ENCODE assay signal across 1 cellular context in genomic region chr6:37029249-37029959, GRCh38.
TF ChIP-seq lines count a peak whose summit lies in the region.

No MANE protein-coding gene starts in this region.

TF ChIP-seq in K562, 482 proteins besides CTCF, POLR2A, EP300 and RAD21 (continued from another document and continues in another):
- TF ChIP-seq, protein P1, sequence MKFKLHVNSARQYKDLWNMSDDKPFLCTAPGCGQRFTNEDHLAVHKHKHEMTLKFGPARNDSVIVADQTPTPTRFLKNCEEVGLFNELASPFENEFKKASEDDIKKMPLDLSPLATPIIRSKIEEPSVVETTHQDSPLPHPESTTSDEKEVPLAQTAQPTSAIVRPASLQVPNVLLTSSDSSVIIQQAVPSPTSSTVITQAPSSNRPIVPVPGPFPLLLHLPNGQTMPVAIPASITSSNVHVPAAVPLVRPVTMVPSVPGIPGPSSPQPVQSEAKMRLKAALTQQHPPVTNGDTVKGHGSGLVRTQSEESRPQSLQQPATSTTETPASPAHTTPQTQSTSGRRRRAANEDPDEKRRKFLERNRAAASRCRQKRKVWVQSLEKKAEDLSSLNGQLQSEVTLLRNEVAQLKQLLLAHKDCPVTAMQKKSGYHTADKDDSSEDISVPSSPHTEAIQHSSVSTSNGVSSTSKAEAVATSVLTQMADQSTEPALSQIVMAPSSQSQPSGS (CRISPR knock-in tag; IDR thresholded peaks at IDR 0.05) = no peak
- TF ChIP-seq MAFF (IDR thresholded peaks at IDR 0.05; ENCODE audit: low read length) (peak; percentile 79; the same call in 1 of the 2 replicates), SREBF2 (CRISPR knock-in tag; IDR thresholded peaks at IDR 0.05) (peak; percentile 93; the same call in 1 of the 2 replicates), ZNF282 (CRISPR knock-in tag; IDR thresholded peaks at IDR 0.05) (no peak), ZFP36 (IDR thresholded peaks at IDR 0.05; ENCODE audit: low read depth, low read length, partially characterized antibody) (peak; percentile 69), SMAD4 (CRISPR knock-in tag; conservative IDR thresholded peaks at IDR 0.05) (peak; percentile 90), CTBP1 (IDR thresholded peaks at IDR 0.05; ENCODE audit: borderline replicate concordance) (peak; percentile 100), ARID3A (IDR thresholded peaks at IDR 0.05; ENCODE audit: borderline replicate concordance, low read depth, low read length) (no peak), CHD7 (IDR thresholded peaks at IDR 0.05; ENCODE audit: low read depth, low read length) (no peak), LARP7 (IDR thresholded peaks at IDR 0.05) (no peak), TGIF2 (CRISPR knock-in tag; IDR thresholded peaks at IDR 0.05) (no peak), NFIX (CRISPR knock-in tag; IDR thresholded peaks at IDR 0.05; ENCODE audit: low read depth) (no peak), PTRF (tag; IDR thresholded peaks at IDR 0.05) (no peak), MYNN (IDR thresholded peaks at IDR 0.05) (peak; percentile 91), MYNN (CRISPR knock-in tag; IDR thresholded peaks at IDR 0.05) (no peak), ELF1 (tag; IDR thresholded peaks at IDR 0.05) (no peak), KDM4B (IDR thresholded peaks at IDR 0.05; ENCODE audit: borderline replicate concordance in 2 of 2, low read depth in 1 of 2) (peak in 1 of 2 experiments; percentile 81; a peak in 1 of 4 replicates), CEBPB (tag; IDR thresholded peaks at IDR 0.05) (no peak), BRD9 (IDR thresholded peaks at IDR 0.05; ENCODE audit: low read depth, partially characterized antibody) (peak; percentile 79), SAP30 (IDR thresholded peaks at IDR 0.05; ENCODE audit: borderline replicate concordance, insufficient read depth, low read depth, low read length, poor library complexity, severe bottlenecking) (no peak), THAP12 (CRISPR knock-in tag; IDR thresholded peaks at IDR 0.05) (peak; percentile 79; the same call in 1 of the 2 replicates), STAT5B (CRISPR knock-in tag; IDR thresholded peaks at IDR 0.05) (no peak), ZFP30 (CRISPR knock-in tag; IDR thresholded peaks at IDR 0.05; ENCODE audit: borderline replicate concordance) (no peak), MTA2 (IDR thresholded peaks at IDR 0.05; ENCODE audit: low read depth) (0 out of 2 replicates have a peak, but pooled peaks have one; percentile 24), ZNF140 (CRISPR knock-in tag; IDR thresholded peaks at IDR 0.05) (no peak), CBX3 (IDR thresholded peaks at IDR 0.05; ENCODE audit: borderline replicate concordance in 1 of 2, low read length in 2 of 2) (peak in 1 of 2 experiments; percentile 93; a peak in 1 of 3 replicates), ZNF408 (CRISPR knock-in tag; IDR thresholded peaks at IDR 0.05; ENCODE audit: low read depth) (no peak), KDM1A (IDR thresholded peaks at IDR 0.05) (peak; percentile 80 to 84), EHMT2 (IDR thresholded peaks at IDR 0.05) (0 out of 2 replicates have a peak, but pooled peaks have one; percentile 42), CC2D1A (IDR thresholded peaks at IDR 0.05) (peak; percentile 95), CBX8 (IDR thresholded peaks at IDR 0.05; ENCODE audit: borderline replicate concordance, extremely low read depth, low read depth, low read length, poor library complexity, severe bottlenecking) (no peak), PHB (CRISPR knock-in tag; IDR thresholded peaks at IDR 0.05) (no peak), HNRNPK (IDR thresholded peaks at IDR 0.05; ENCODE audit: low read depth, low read length, poor library complexity, severe bottlenecking) (no peak), JUNB (CRISPR knock-in tag; conservative IDR thresholded peaks at IDR 0.05) (peak; percentile 68; the same call in 1 of the 2 replicates), ZNF41 (CRISPR knock-in tag; conservative IDR thresholded peaks at IDR 0.05) (0 out of 2 replicates have a peak, but pooled peaks have one; percentile 5), NCOA2 (IDR thresholded peaks at IDR 0.05; ENCODE audit: partially characterized antibody in 2 of 2) (no peak), IRF2 (CRISPR knock-in tag; IDR thresholded peaks at IDR 0.05) (no peak), DDX20 (tag; IDR thresholded peaks at IDR 0.05; ENCODE audit: low read depth) (no peak), SMAD1 (IDR thresholded peaks at IDR 0.05; ENCODE audit: low read depth, low read length, partially characterized antibody) (peak; percentile 30), ZBTB7A (IDR thresholded peaks at IDR 0.05; ENCODE audit: borderline replicate concordance, control insufficient read depth, low read depth, low read length) (peak; percentile 54; the same call in 1 of the 2 replicates), MECOM (CRISPR knock-in tag; IDR thresholded peaks at IDR 0.05) (no peak)
- TF ChIP-seq, protein P2, sequence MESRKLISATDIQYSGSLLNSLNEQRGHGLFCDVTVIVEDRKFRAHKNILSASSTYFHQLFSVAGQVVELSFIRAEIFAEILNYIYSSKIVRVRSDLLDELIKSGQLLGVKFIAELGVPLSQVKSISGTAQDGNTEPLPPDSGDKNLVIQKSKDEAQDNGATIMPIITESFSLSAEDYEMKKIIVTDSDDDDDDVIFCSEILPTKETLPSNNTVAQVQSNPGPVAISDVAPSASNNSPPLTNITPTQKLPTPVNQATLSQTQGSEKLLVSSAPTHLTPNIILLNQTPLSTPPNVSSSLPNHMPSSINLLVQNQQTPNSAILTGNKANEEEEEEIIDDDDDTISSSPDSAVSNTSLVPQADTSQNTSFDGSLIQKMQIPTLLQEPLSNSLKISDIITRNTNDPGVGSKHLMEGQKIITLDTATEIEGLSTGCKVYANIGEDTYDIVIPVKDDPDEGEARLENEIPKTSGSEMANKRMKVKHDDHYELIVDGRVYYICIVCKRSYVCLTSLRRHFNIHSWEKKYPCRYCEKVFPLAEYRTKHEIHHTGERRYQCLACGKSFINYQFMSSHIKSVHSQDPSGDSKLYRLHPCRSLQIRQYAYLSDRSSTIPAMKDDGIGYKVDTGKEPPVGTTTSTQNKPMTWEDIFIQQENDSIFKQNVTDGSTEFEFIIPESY (CRISPR knock-in tag; IDR thresholded peaks at IDR 0.05) = peak; percentile 72; the same call in 1 of the 2 replicates
- TF ChIP-seq, protein P3, sequence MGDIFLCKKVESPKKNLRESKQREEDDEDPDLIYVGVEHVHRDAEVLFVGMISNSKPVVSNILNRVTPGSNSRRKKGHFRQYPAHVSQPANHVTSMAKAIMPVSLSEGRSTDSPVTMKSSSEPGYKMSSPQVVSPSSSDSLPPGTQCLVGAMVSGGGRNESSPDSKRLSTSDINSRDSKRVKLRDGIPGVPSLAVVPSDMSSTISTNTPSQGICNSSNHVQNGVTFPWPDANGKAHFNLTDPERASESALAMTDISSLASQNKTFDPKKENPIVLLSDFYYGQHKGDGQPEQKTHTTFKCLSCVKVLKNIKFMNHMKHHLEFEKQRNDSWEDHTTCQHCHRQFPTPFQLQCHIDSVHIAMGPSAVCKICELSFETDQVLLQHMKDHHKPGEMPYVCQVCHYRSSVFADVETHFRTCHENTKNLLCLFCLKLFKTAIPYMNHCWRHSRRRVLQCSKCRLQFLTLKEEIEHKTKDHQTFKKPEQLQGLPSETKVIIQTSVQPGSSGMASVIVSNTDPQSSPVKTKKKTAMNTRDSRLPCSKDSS (IDR thresholded peaks at IDR 0.05; ENCODE audit: low read depth, partially characterized antibody) = no peak
- TF ChIP-seq, protein P4, sequence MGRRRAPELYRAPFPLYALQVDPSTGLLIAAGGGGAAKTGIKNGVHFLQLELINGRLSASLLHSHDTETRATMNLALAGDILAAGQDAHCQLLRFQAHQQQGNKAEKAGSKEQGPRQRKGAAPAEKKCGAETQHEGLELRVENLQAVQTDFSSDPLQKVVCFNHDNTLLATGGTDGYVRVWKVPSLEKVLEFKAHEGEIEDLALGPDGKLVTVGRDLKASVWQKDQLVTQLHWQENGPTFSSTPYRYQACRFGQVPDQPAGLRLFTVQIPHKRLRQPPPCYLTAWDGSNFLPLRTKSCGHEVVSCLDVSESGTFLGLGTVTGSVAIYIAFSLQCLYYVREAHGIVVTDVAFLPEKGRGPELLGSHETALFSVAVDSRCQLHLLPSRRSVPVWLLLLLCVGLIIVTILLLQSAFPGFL (CRISPR knock-in tag; IDR thresholded peaks at IDR 0.05) = no peak
